27 cellular contexts compared by ENCODE assay signal in genomic region chr4:67080158-67080557, GRCh38.
"Had no signal": no experiment of that assay in that cellular context is flagged by ENCODE, and none has a peak within 500 bp of the region (broad histone marks: within the 10 kb centered on the region; RNA-seq: fewer than 3 reads in every experiment).

No MANE protein-coding gene starts in this region.

- H3K36me3 ChIP-seq: adrenal gland, colonic mucosa, esophagus squamous epithelium, gastroesophageal sphincter, WERI-Rb-1 had no signal

- DNase-seq: activated B cell treated with CpG ODN at 0.5 μM for 24 hours; activated CD4-positive, alpha-beta T cell treated with anti-CD3 and anti-CD28 coated beads for 48 hours; activated CD4-positive, alpha-beta T cell treated with anti-CD3 and anti-CD28 coated beads, Interleukin-2, amount 50 U/mL, for 1 hour; activated CD4-positive, alpha-beta T cell treated with anti-CD3 and anti-CD28 coated beads, Interleukin-2, amount 50 U/mL, for 48 hours; activated CD8-positive, alpha-beta memory T cell treated with anti-CD3 and anti-CD28 coated beads for 24 hours; activated CD8-positive, alpha-beta T cell treated with anti-CD3 and anti-CD28 coated beads for 36 hours; activated effector memory CD4-positive, alpha-beta T cell treated with anti-CD3 and anti-CD28 coated beads, Interleukin-2, amount 50 U/mL, for 16 hours; activated naive CD4-positive, alpha-beta T cell treated with anti-CD3 and anti-CD28 coated beads for 36 hours; activated naive CD8-positive, alpha-beta T cell treated with anti-CD3 and anti-CD28 coated beads for 36 hours; activated naive CD8-positive, alpha-beta T cell treated with anti-CD3 and anti-CD28 coated beads, Interleukin-2, amount 50 U/mL, for 24 hours; activated T-cell treated with anti-CD3 and anti-CD28 coated beads, Interleukin-2, amount 50 U/mL, for 4 hours; adrenal gland; amygdala; aorta; body of pancreas; central memory CD4-positive, alpha-beta T cell; cerebellar nuclear complex; colonic mucosa; effector CD8-positive, alpha-beta T cell; esophagus squamous epithelium; foreskin melanocyte; T-helper 1 cell; T-helper 17 cell; T1000; WERI-Rb-1 had no signal

- H3K27ac ChIP-seq: adrenal gland, body of pancreas, colonic mucosa, epithelial cell of prostate, esophagus squamous epithelium, gastroesophageal sphincter, WERI-Rb-1 had no signal

- H3K4me3 ChIP-seq: adrenal gland, body of pancreas, colonic mucosa, esophagus squamous epithelium, gastroesophageal sphincter had no signal

- H3K27me3 ChIP-seq: adrenal gland, body of pancreas, colonic mucosa, esophagus squamous epithelium, gastroesophageal sphincter had no signal

- H3K4me1 ChIP-seq: adrenal gland, body of pancreas, colonic mucosa, esophagus squamous epithelium, gastroesophageal sphincter had no signal

- H3K9me3 ChIP-seq: adrenal gland, body of pancreas, colonic mucosa, esophagus squamous epithelium, gastroesophageal sphincter had no signal
